Comparison of ENCODE assay signal across 1 cellular context in genomic region chr6:33788694-33789549, GRCh38.
TF ChIP-seq lines count a peak whose summit lies in the region.

TSS of gene LEMD2 (minus strand) at chr6:33789130. CDS start at chr6:33789116, 14 bp downstream.

TF ChIP-seq in K562, 482 proteins besides CTCF, POLR2A, EP300 and RAD21 (continued from another document and continues in another):
- TF ChIP-seq ARID3A (IDR thresholded peaks at IDR 0.05; ENCODE audit: borderline replicate concordance, low read depth, low read length) (0 out of 2 replicates have a peak, but pooled peaks have one; percentile 11), CLOCK (CRISPR knock-in tag; IDR thresholded peaks at IDR 0.05; ENCODE audit: borderline replicate concordance) (0 out of 2 replicates have a peak, but pooled peaks have one; percentile 36), E2F1 (CRISPR knock-in tag; IDR thresholded peaks at IDR 0.05) (0 out of 2 replicates have a peak, but pooled peaks have one; percentile 52), ZBTB12 (CRISPR knock-in tag; IDR thresholded peaks at IDR 0.05) (peak; percentile 79), ZBTB1 (CRISPR knock-in tag; IDR thresholded peaks at IDR 0.05; ENCODE audit: borderline replicate concordance, low read depth) (0 out of 2 replicates have a peak, but pooled peaks have one; percentile 27), ZNF589 (CRISPR knock-in tag; IDR thresholded peaks at IDR 0.05; ENCODE audit: low read depth) (peak; percentile 99), TEAD1 (CRISPR knock-in tag; IDR thresholded peaks at IDR 0.05) (peak in 1 of 2 experiments; percentile 86; a peak in 2 of 4 replicates), ZNF583 (CRISPR knock-in tag; IDR thresholded peaks at IDR 0.05) (peak; percentile 92), THAP12 (CRISPR knock-in tag; IDR thresholded peaks at IDR 0.05) (peak; percentile 87), ZNF165 (CRISPR knock-in tag; IDR thresholded peaks at IDR 0.05; ENCODE audit: borderline replicate concordance) (peak; percentile 83; the same call in 1 of the 2 replicates), FOXM1 (IDR thresholded peaks at IDR 0.05; ENCODE audit: low read depth) (no peak), FOXM1 (CRISPR knock-in tag; IDR thresholded peaks at IDR 0.05; ENCODE audit: low read depth) (no peak), ZNF551 (CRISPR knock-in tag; IDR thresholded peaks at IDR 0.05) (no peak), TRIM25 (IDR thresholded peaks at IDR 0.05; ENCODE audit: borderline replicate concordance) (peak; percentile 91; the same call in 1 of the 2 replicates), ZNF696 (CRISPR knock-in tag; conservative IDR thresholded peaks at IDR 0.05) (no peak), POLR2AphosphoS2 (IDR thresholded peaks at IDR 0.05; ENCODE audit: low read length) (no peak), NR2C2 (CRISPR knock-in tag; IDR thresholded peaks at IDR 0.05) (peak; percentile 94), NR2C2 (tag; IDR thresholded peaks at IDR 0.05) (peak; percentile 99), HINFP (tag; conservative IDR thresholded peaks at IDR 0.05; ENCODE audit: low read depth) (no peak), SUPT5H (IDR thresholded peaks at IDR 0.05) (peak; percentile 54), PHTF2 (CRISPR knock-in tag; IDR thresholded peaks at IDR 0.05) (0 out of 2 replicates have a peak, but pooled peaks have one; percentile 44), PML (IDR thresholded peaks at IDR 0.05; ENCODE audit: low read length) (peak; percentile 70), SIN3B (IDR thresholded peaks at IDR 0.05; ENCODE audit: low read depth) (peak; percentile 78; the same call in 1 of the 2 replicates), XRCC5 (IDR thresholded peaks at IDR 0.05; ENCODE audit: low read depth, low read length) (peak; percentile 92), PYGO2 (tag; IDR thresholded peaks at IDR 0.05) (peak; percentile 61; the same call in 1 of the 2 replicates), PKNOX1 (IDR thresholded peaks at IDR 0.05) (peak; percentile 90), NFATC3 (IDR thresholded peaks at IDR 0.05) (peak; percentile 57; the same call in 1 of the 2 replicates), XRCC3 (IDR thresholded peaks at IDR 0.05) (no peak), KLF6 (CRISPR knock-in tag; IDR thresholded peaks at IDR 0.05; ENCODE audit: borderline replicate concordance) (peak; percentile 91; the same call in 1 of the 2 replicates), MCM2 (IDR thresholded peaks at IDR 0.05; ENCODE audit: low read depth) (no peak), LARP7 (IDR thresholded peaks at IDR 0.05) (0 out of 2 replicates have a peak, but pooled peaks have one; percentile 65), RB1 (IDR thresholded peaks at IDR 0.05; ENCODE audit: low read depth) (peak; percentile 93; the same call in 1 of the 2 replicates), CBFB (CRISPR knock-in tag; IDR thresholded peaks at IDR 0.05) (no peak), HNRNPL (IDR thresholded peaks at IDR 0.05; ENCODE audit: low read depth, low read length) (peak; percentile 32; the same call in 1 of the 2 replicates), PHB2 (IDR thresholded peaks at IDR 0.05; ENCODE audit: low read depth) (peak; percentile 65; the same call in 1 of the 2 replicates), TAF9B (IDR thresholded peaks at IDR 0.05; ENCODE audit: partially characterized antibody) (no peak), ZNF395 (CRISPR knock-in tag; IDR thresholded peaks at IDR 0.05) (peak; percentile 99), SPI1 (IDR thresholded peaks at IDR 0.05; ENCODE audit: borderline replicate concordance, low read depth, low read length) (no peak), NR3C1 (CRISPR knock-in tag; IDR thresholded peaks at IDR 0.05) (peak; percentile 45; the same call in 1 of the 2 replicates), ZNF232 (CRISPR knock-in tag; IDR thresholded peaks at IDR 0.05) (no peak; the same call in 1 of the 2 replicates), AFF4 (CRISPR knock-in tag; IDR thresholded peaks at IDR 0.05) (0 out of 2 replicates have a peak, but pooled peaks have one; percentile 66), ELF2 (CRISPR knock-in tag; IDR thresholded peaks at IDR 0.05) (peak; percentile 95), ZNF764 (CRISPR knock-in tag; IDR thresholded peaks at IDR 0.05; ENCODE audit: low read depth) (peak; percentile 9; the same call in 1 of the 2 replicates), CAMTA2 (CRISPR knock-in tag; conservative IDR thresholded peaks at IDR 0.05) (0 out of 2 replicates have a peak, but pooled peaks have one; percentile 47)
